Comparison of ENCODE assay signal across 7 cellular contexts in genomic region chr20:3092611-3093379, GRCh38. TPM values are rescaled to one million over a fixed set of nuclear protein-coding genes. Genes with fewer than 3 reads are reported as not detected.
DNase-seq lines count a peak whose midpoint lies in the region; ATAC-seq and TF ChIP-seq lines count a peak whose summit lies in the region.
"Had no signal": no experiment of that assay in that cellular context is flagged by ENCODE, and none has a peak within 500 bp of the region (broad histone marks: within the 10 kb centered on the region; RNA-seq: fewer than 3 reads in every experiment).

No MANE protein-coding gene starts in this region.

- H3K9me3 ChIP-seq in NT2/D1 (ENCODE audit: insufficient read depth, low read length) (no peaks in the 10 kb centered on the region), smooth muscle cell (replicated peaks; ENCODE audit: low read depth) (no peaks in the 10 kb centered on the region)

- H3K9ac ChIP-seq in NT2/D1 (ENCODE audit: insufficient read length, low read depth) (peak overlapping the region; percentile 70), smooth muscle cell (ENCODE audit: low read depth) (no peak overlapping the region)

- DNase-seq in NT2/D1 (ENCODE audit: low read depth, low spot score) (no peak), dorsolateral prefrontal cortex (no peak), smooth muscle cell (lab: John Stamatoyannopoulos, UW; ENCODE audit: unreplicated experiment) (no peak), DMS153 treated with DMSO at 0.1 percent for 48 hours (lab: John Stamatoyannopoulos, UW; ENCODE audit: unreplicated experiment) (no peak)
- DNase-seq: Karpas-422 had no signal

- H2AFZ ChIP-seq in smooth muscle cell (ENCODE audit: low read depth): peak overlapping the region; percentile 94

- H3K27ac ChIP-seq in dorsolateral prefrontal cortex (peak overlapping the region in 2 of 59 donors; percentile 28 to 48), smooth muscle cell (ENCODE audit: low read depth) (no peak overlapping the region)

- ATAC-seq in HG02970 (IDR thresholded peaks at IDR 0.05; ENCODE audit: low FRiP score, unreplicated experiment) (no peak), HG03175 (IDR thresholded peaks at IDR 0.05; ENCODE audit: unreplicated experiment) (no peak)

- no peaks in the 10 kb centered on the region for H4K20me1 ChIP-seq in smooth muscle cell (ENCODE audit: low read depth)

- H3K4me1 ChIP-seq in NT2/D1 (ENCODE audit: insufficient read depth, insufficient read length): peaks cover 3% of the 10 kb centered on the region
- peaks cover 2% of the 10 kb centered on the region for H3K4me1 ChIP-seq in smooth muscle cell (ENCODE audit: low read depth)

- no peaks in the 10 kb centered on the region for H3K79me2 ChIP-seq in smooth muscle cell (ENCODE audit: low read depth)

- H3K4me3 ChIP-seq in NT2/D1 (ENCODE audit: insufficient read length, low read depth): peak overlapping the region; percentile 40
- peak overlapping the region in 55 of 59 donors; percentile 7 to 64 (median 44) for H3K4me3 ChIP-seq in dorsolateral prefrontal cortex
- H3K4me3 ChIP-seq in smooth muscle cell: peak overlapping the region; percentile 50

- TF ChIP-seq CTCF in dorsolateral prefrontal cortex (IDR thresholded peaks at IDR 0.05 in 54 of 56, conservative IDR thresholded peaks at IDR 0.05 in 2 of 56; ENCODE audit: low read depth in 1 of 56, partially characterized antibody in 56 of 56) (no peak), smooth muscle cell (IDR thresholded peaks at IDR 0.05; ENCODE audit: borderline replicate concordance, insufficient read depth, poor library complexity, severe bottlenecking) (no peak)

- H3K36me3 ChIP-seq in NT2/D1 (ENCODE audit: insufficient read depth, insufficient read length, low read length) (no peaks in the 10 kb centered on the region), smooth muscle cell (ENCODE audit: low read depth) (no peaks in the 10 kb centered on the region)

- intact Hi-C loops in dorsolateral prefrontal cortex (cut with DNase I): no loop called here

- H3K4me2 ChIP-seq in smooth muscle cell: peak overlapping the region; percentile 90

- H3K27me3 ChIP-seq in NT2/D1 (ENCODE audit: insufficient read depth, insufficient read length) (peaks cover 15% of the 10 kb centered on the region), dorsolateral prefrontal cortex (peaks cover 0 to 30% (median 9%) of the 10 kb centered on the region in 45 donors), smooth muscle cell (ENCODE audit: low read depth) (no peaks in the 10 kb centered on the region)

- H3F3A ChIP-seq in smooth muscle cell (ENCODE audit: low read depth): no peaks in the 10 kb centered on the region

- 40% methylated on average over 52 of the region's 81 CpGs for WGBS in smooth muscle cell (ENCODE audit: low lambda C conversion rate)

RNA-seq across cellular contexts. Expression of gene AVP, which starts 8.3 kb away (rescaled TPM):
- 1 to 10 TPM in 5 of 120 experiments, under 1 TPM in 5, not detected in 110; 0.80 to 1.4 (median 1.0) TPM for total RNA-seq in dorsolateral prefrontal cortex
- not detected in 2 replicates for total RNA-seq in smooth muscle cell
- polyA plus RNA-seq in smooth muscle cell: not detected in 2 replicates

RNA-seq across cellular contexts. Expression of gene OXT, which starts 21.4 kb away (rescaled TPM):
- total RNA-seq in dorsolateral prefrontal cortex: 1 to 10 TPM in 7 of 120 experiments, not detected in 113; 1.1 to 2.0 (median 1.8) TPM
- not detected in 2 replicates for total RNA-seq in smooth muscle cell
- 2.8 and 3.5 TPM in 2 replicates for polyA plus RNA-seq in smooth muscle cell

RNA-seq across cellular contexts. Expression of gene MRPS26, which starts 46.9 kb away (rescaled TPM):
- total RNA-seq in dorsolateral prefrontal cortex: 10 to 100 TPM; 31.6 to 66.0 (median 49.9) TPM
- total RNA-seq in smooth muscle cell: 18.3 and 24.4 TPM in 2 replicates
- polyA plus RNA-seq in smooth muscle cell: 62.9 and 79.6 TPM in 2 replicates

RNA-seq across cellular contexts. Expression of gene GNRH2, which starts 49.4 kb away (rescaled TPM):
- 1 to 10 TPM in 85 of 120 experiments, under 1 TPM in 15, not detected in 20; 0.54 to 6.0 (median 1.8) TPM for total RNA-seq in dorsolateral prefrontal cortex
- total RNA-seq in smooth muscle cell: not detected in 2 replicates
- polyA plus RNA-seq in smooth muscle cell: not detected in 2 replicates
